ENCODE assay signal across 1 cellular context in the genomic region with DNA sequence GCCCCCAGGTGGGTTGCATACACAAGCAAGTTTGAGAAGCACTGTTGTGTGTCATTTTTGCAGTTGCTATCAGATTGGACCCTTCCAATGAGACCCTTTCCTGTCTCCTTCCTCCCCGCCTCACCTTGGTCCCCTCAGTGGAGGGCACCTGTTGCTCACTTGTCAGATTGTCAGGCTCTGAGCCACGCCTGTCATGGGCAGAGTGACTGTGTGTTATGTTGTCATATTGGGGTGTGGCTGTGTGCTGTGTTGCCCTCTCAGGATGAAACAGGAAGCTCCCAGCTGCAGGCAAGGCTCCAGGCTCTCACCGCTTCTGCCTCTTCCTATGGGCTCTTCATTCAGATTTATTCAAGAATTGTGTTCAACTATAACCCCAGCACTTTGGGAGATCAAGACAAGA.
TF ChIP-seq lines count a peak whose summit lies in the region.

No MANE protein-coding gene starts in this region.

TF ChIP-seq in HEK293, 187 proteins besides CTCF, POLR2A, EP300 and RAD21 (continued from another document):
- TF ChIP-seq ZNF274 (IDR thresholded peaks at IDR 0.05; ENCODE audit: low read length) (no peak), ZNF274 (tag by site-specific recombination; IDR thresholded peaks at IDR 0.05; ENCODE audit: borderline replicate concordance) (no peak), ZNF354C (tag by site-specific recombination; IDR thresholded peaks at IDR 0.05; ENCODE audit: borderline replicate concordance, low read depth) (no peak), SCRT2 (tag by site-specific recombination; IDR thresholded peaks at IDR 0.05) (peak; percentile 73)
